In genomic region chr7:134374291-134374690, GRCh38 we compare ENCODE assay signal across 24 cellular contexts.
"Had no signal": no experiment of that assay in that cellular context is flagged by ENCODE, and none has a peak within 500 bp of the region (broad histone marks: within the 10 kb centered on the region; RNA-seq: fewer than 3 reads in every experiment).

No MANE protein-coding gene starts in this region.

- ATAC-seq: activated T-cell treated with anti-CD3 and anti-CD28 coated beads, Interleukin-2, amount 50 U/mL, for 4 hours; gastroesophageal sphincter; left cardiac atrium; sciatic nerve; T-cell had no signal

- H3K4me1 Mint-ChIP-seq: activated naive CD8-positive, alpha-beta T cell treated with anti-CD3 and anti-CD28 coated beads for 36 hours; central memory CD8-positive, alpha-beta T cell; naive B cell; T-cell had no signal

- H3K4me3 Mint-ChIP-seq: activated naive CD8-positive, alpha-beta T cell treated with anti-CD3 and anti-CD28 coated beads for 36 hours; activated T-cell treated with anti-CD3 and anti-CD28 coated beads, Interleukin-2, amount 50 U/mL, for 4 hours; central memory CD8-positive, alpha-beta T cell; mesothelial cell of epicardium; naive B cell; T-cell had no signal

- H3K36me3 ChIP-seq: breast epithelium, gastroesophageal sphincter, thoracic aorta had no signal

- H3K4me2 ChIP-seq: smooth muscle cell had no signal

- H3K27ac Mint-ChIP-seq: activated naive CD8-positive, alpha-beta T cell treated with anti-CD3 and anti-CD28 coated beads for 36 hours; mesothelial cell of epicardium; naive B cell; T-cell had no signal

- H3K27ac ChIP-seq: breast epithelium, coronary artery, epithelial cell of prostate, gastroesophageal sphincter, thoracic aorta had no signal

- H3K4me3 ChIP-seq: breast epithelium, coronary artery, gastroesophageal sphincter, smooth muscle cell, thoracic aorta had no signal

- H3K27me3 ChIP-seq: breast epithelium had no signal

- H3K9me3 Mint-ChIP-seq: activated naive CD8-positive, alpha-beta T cell treated with anti-CD3 and anti-CD28 coated beads for 36 hours; activated T-cell treated with anti-CD3 and anti-CD28 coated beads, Interleukin-2, amount 50 U/mL, for 4 hours; central memory CD8-positive, alpha-beta T cell; mesothelial cell of epicardium had no signal

- H3K9me3 ChIP-seq: breast epithelium, gastroesophageal sphincter, thoracic aorta had no signal

- H3K36me3 Mint-ChIP-seq: activated naive CD8-positive, alpha-beta T cell treated with anti-CD3 and anti-CD28 coated beads for 36 hours; mesothelial cell of epicardium; naive B cell; T-cell had no signal

- DNase-seq: activated CD4-positive, alpha-beta T cell treated with anti-CD3 and anti-CD28 coated beads for 4 hours; activated CD4-positive, alpha-beta T cell treated with anti-CD3 and anti-CD28 coated beads, Interleukin-2, amount 50 U/mL, for 48 hours; activated CD4-positive, CD25-positive, alpha-beta regulatory T cell; activated CD8-positive, alpha-beta memory T cell treated with anti-CD3 and anti-CD28 coated beads, Interleukin-2, amount 50 U/mL, for 48 hours; activated naive CD4-positive, alpha-beta T cell treated with Interleukin-2 at 50 U/mL for 16 hours; activated naive CD8-positive, alpha-beta T cell treated with anti-CD3 and anti-CD28 coated beads for 36 hours; activated T-cell treated with anti-CD3 and anti-CD28 coated beads, Interleukin-2, amount 50 U/mL, for 4 hours; head of caudate nucleus; left cardiac atrium; mammary epithelial cell; naive B cell; nucleus accumbens; stimulated activated CD4-positive, alpha-beta T cell treated with anti-CD3 and anti-CD28 coated beads, Interleukin-2, amount 100 ng/mL, for 48 hours; stimulated activated naive CD4-positive, alpha-beta T cell; T-cell had no signal
